Comparison of ENCODE assay signal across 15 cellular contexts in genomic region chr9:133684461-133685361, GRCh38. TPM values are rescaled to one million over a fixed set of nuclear protein-coding genes. Genes with fewer than 3 reads are reported as not detected.
DNase-seq lines count a peak whose midpoint lies in the region; ATAC-seq and TF ChIP-seq lines count a peak whose summit lies in the region.
"Had no signal": no experiment of that assay in that cellular context is flagged by ENCODE, and none has a peak within 500 bp of the region (broad histone marks: within the 10 kb centered on the region; RNA-seq: fewer than 3 reads in every experiment).

No MANE protein-coding gene starts in this region.

- peaks cover 25% of the 10 kb centered on the region for H3K4me1 Mint-ChIP-seq in activated CD4-positive, alpha-beta T cell treated with anti-CD3 and anti-CD28 coated beads for 36 hours

- no peak overlapping the region for H3K4me3 Mint-ChIP-seq in activated CD4-positive, alpha-beta T cell treated with anti-CD3 and anti-CD28 coated beads for 36 hours

- no peaks in the 10 kb centered on the region for H3K27me3 ChIP-seq in right lobe of liver
- H3K27me3 ChIP-seq: gastrocnemius medialis had no signal

- peak overlapping the region in 2 of 3 donors; percentile 4 to 77 for H3K27ac ChIP-seq in right lobe of liver
- no peak overlapping the region for H3K27ac ChIP-seq in substantia nigra (ENCODE audit: low read depth, low read length, poor library complexity, severe bottlenecking)

- no peak for TF ChIP-seq CTCF in right lobe of liver (IDR thresholded peaks at IDR 0.05)

- H3K27me3 Mint-ChIP-seq in activated CD4-positive, alpha-beta T cell treated with anti-CD3 and anti-CD28 coated beads for 36 hours = no peaks in the 10 kb centered on the region

- peaks cover 0 to 46% (median 20%) of the 10 kb centered on the region in 4 donors for H3K36me3 ChIP-seq in right lobe of liver
- H3K36me3 ChIP-seq: gastrocnemius medialis had no signal

- CTCF ChIA-PET in activated CD4-positive, alpha-beta T cell treated with anti-CD3 and anti-CD28 coated beads for 36 hours (lab: Charles Lee) = interaction anchor here (0.6 to 2.0 kb wide), 6 partner anchors 9 to 793 kb away, joined by 3 to 12 read pairs (median 4); no protein-coding TSS in a partner anchor

- H3K27ac Mint-ChIP-seq in activated CD4-positive, alpha-beta T cell treated with anti-CD3 and anti-CD28 coated beads for 36 hours = peak overlapping the region; percentile 94

- 92% methylated on average over 2 of the region's 31 CpGs for WGBS in right lobe of liver (ENCODE audit: insufficient coverage, low coverage, low lambda C conversion rate, missing lambda C conversion rate)

- no peaks in the 10 kb centered on the region for H3K9me3 ChIP-seq in right lobe of liver
- H3K9me3 ChIP-seq: gastrocnemius medialis had no signal

- H3K4me3 ChIP-seq in right lobe of liver = no peak overlapping the region
- H3K4me3 ChIP-seq: gastrocnemius medialis, GM12878 had no signal

- ATAC-seq in activated CD4-positive, alpha-beta T cell treated with anti-CD3 and anti-CD28 coated beads for 36 hours = no peak
- ATAC-seq in right lobe of liver (no peak), HG03378 (IDR thresholded peaks at IDR 0.05; ENCODE audit: unreplicated experiment) (no peak)
- ATAC-seq: GM12878, Panc1 had no signal

- no peaks in the 10 kb centered on the region for H3K9me3 Mint-ChIP-seq in activated CD4-positive, alpha-beta T cell treated with anti-CD3 and anti-CD28 coated beads for 36 hours (ENCODE audit: low read depth)

- intact Hi-C loops in activated CD4-positive, alpha-beta T cell treated with anti-CD3 and anti-CD28 coated beads for 36 hours (cut with DNase I, micrococcal nuclease) = no loop called here
- intact Hi-C loops in right lobe of liver (cut with DNase I) = no loop called here

- H3K4me1 ChIP-seq in right lobe of liver = no peaks in the 10 kb centered on the region

- POLR2A ChIA-PET in activated CD4-positive, alpha-beta T cell treated with anti-CD3 and anti-CD28 coated beads for 36 hours (lab: Charles Lee) = interaction anchor here (0.8 kb wide), 1 partner anchor 16 kb away, joined by 4 read pairs; no protein-coding TSS in a partner anchor

- DNase-seq in activated CD4-positive, alpha-beta T cell treated with anti-CD3 and anti-CD28 coated beads for 36 hours = no peak
- no peak for DNase-seq in activated CD4-positive, alpha-beta T cell treated with anti-CD3 and anti-CD28 coated beads for 4 hours
- DNase-seq in cerebellum (ENCODE audit: low spot score) (peak; percentile 39), right lobe of liver (peak in 1 of 3 donors; percentile 52), substantia nigra (lab: John Stamatoyannopoulos, UW) (peak in 41 of 49 donors; percentile 26 to 94 (median 67)), GM19238 (ENCODE audit: insufficient read length, low spot score) (no peak), NCI-H1417 (lab: John Stamatoyannopoulos, UW) (no peak)
- DNase-seq: activated effector memory CD4-positive, alpha-beta T cell treated with Interleukin-2 at 50 U/mL for 16 hours; gastrocnemius medialis had no signal

- H3K36me3 Mint-ChIP-seq in activated CD4-positive, alpha-beta T cell treated with anti-CD3 and anti-CD28 coated beads for 36 hours (ENCODE audit: low read depth) = no peaks in the 10 kb centered on the region

- no peak for TF ChIP-seq POLR2A in right lobe of liver (IDR thresholded peaks at IDR 0.05)

RNA-seq across cellular contexts. Expression of gene DBH, which starts 48.5 kb away (rescaled TPM):
- total RNA-seq in activated CD4-positive, alpha-beta T cell treated with anti-CD3 and anti-CD28 coated beads for 36 hours = not detected
- total RNA-seq in cerebellum (0.91 TPM), right lobe of liver (10 to 100 TPM in 1 of 6 experiments, 1 to 10 TPM in 5; 1.2 to 12.9 (median 5.7) TPM)
- total RNA-seq: A172, dermis microvascular lymphatic vessel endothelial cell, gastrocnemius medialis, GM12878, LHCN-M2 had no signal

RNA-seq across cellular contexts. Expression of gene SARDH, which starts 53.4 kb away (rescaled TPM):
- 1 to 10 TPM; 7.8 to 8.2 TPM for total RNA-seq in activated CD4-positive, alpha-beta T cell treated with anti-CD3 and anti-CD28 coated beads for 36 hours
- total RNA-seq in cerebellum (4.2 TPM), right lobe of liver (100 to 1,000 TPM in 3 of 6 experiments, 10 to 100 TPM in 3; 67.3 to 183 (median 101) TPM)

Comparison
In these comparisons a context has a peak if more than half of its experiments do, and no peak if none do; other contexts are left out.
1. DNase-seq: peak in cerebellum (single experiment) and substantia nigra (41 of 49); none in activated CD4-positive, alpha-beta T cell treated with anti-CD3 and anti-CD28 coated beads for 36 hours (single experiment), activated CD4-positive, alpha-beta T cell treated with anti-CD3 and anti-CD28 coated beads for 4 hours (0 of 2), GM19238 (single experiment) and NCI-H1417 (0 of 3).
2. RNA of gene SARDH, which starts 53.4 kb away (total RNA-seq): 67.3 to 183 TPM in right lobe of liver; 7.8 to 8.2 TPM in activated CD4-positive, alpha-beta T cell treated with anti-CD3 and anti-CD28 coated beads for 36 hours and 4.2 TPM in cerebellum (single experiment); every median in the first group is over 4 times any median in the second.